Comparison of ENCODE assay signal across 11 cellular contexts in the genomic region with DNA sequence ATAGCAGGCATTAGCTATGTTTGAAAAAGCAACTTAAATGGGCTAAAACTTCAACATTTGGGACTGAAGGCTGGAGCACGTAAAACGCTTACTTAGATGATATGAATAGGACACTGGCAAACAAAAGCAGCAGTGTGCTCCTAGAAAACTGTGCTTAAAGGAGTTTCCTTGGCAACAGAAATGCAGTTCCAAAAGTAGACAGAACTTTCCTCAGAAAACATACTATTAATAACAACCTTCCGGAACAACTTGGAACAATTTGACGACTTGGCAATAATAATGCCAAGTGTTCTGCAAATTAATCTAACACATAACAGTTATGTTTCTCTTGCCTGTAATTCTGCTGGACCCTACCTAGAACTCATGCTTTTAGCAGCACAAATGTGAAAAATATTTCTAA.
DNase-seq lines count a peak whose midpoint lies in the region; ATAC-seq and TF ChIP-seq lines count a peak whose summit lies in the region.
"Had no signal": no experiment of that assay in that cellular context is flagged by ENCODE, and none has a peak within 500 bp of the region (broad histone marks: within the 10 kb centered on the region; RNA-seq: fewer than 3 reads in every experiment).

No MANE protein-coding gene starts in this region.

- H3K9me3 Mint-ChIP-seq in stimulated activated naive CD8-positive, alpha-beta T cell treated with anti-CD3 and anti-CD28 coated beads, Interleukin-15, amount 100 ng/mL, for 72 hours, result no peaks in the 10 kb centered on the region
- H3K9me3 Mint-ChIP-seq: activated naive CD8-positive, alpha-beta T cell treated with anti-CD3 and anti-CD28 coated beads, Interleukin-2, amount 10 ng/mL, durations not matched to agents 7 days and 5 days had no signal

- no peaks in the 10 kb centered on the region for H4K20me1 ChIP-seq in GM23248 (ENCODE audit: insufficient read depth)

- H3K79me2 ChIP-seq in GM23248 (ENCODE audit: insufficient read depth), result no peaks in the 10 kb centered on the region

- H3K27ac Mint-ChIP-seq in stimulated activated naive CD8-positive, alpha-beta T cell treated with anti-CD3 and anti-CD28 coated beads, Interleukin-15, amount 100 ng/mL, for 72 hours, result no peak overlapping the region
- H3K27ac Mint-ChIP-seq: activated naive CD8-positive, alpha-beta T cell treated with anti-CD3 and anti-CD28 coated beads, Interleukin-2, amount 10 ng/mL, durations not matched to agents 7 days and 5 days had no signal

- TF ChIP-seq CTCF in dorsolateral prefrontal cortex (IDR thresholded peaks at IDR 0.05 in 54 of 56, conservative IDR thresholded peaks at IDR 0.05 in 2 of 56; ENCODE audit: low read depth in 1 of 56, partially characterized antibody in 56 of 56), result peak in 1 of 56 donors; percentile 14
- no peak for TF ChIP-seq CTCF in right lobe of liver (IDR thresholded peaks at IDR 0.05)
- TF ChIP-seq CTCF in gastrocnemius medialis (IDR thresholded peaks at IDR 0.05 in 4 of 5, conservative IDR thresholded peaks at IDR 0.05 in 1 of 5), result no peak

- peak; percentile 42 to 70 (median 52) for ATAC-seq in right lobe of liver
- ATAC-seq in gastrocnemius medialis, result peak; percentile 16 to 26
- ATAC-seq in HG03342 (IDR thresholded peaks at IDR 0.05; ENCODE audit: unreplicated experiment), result no peak
- no peak for ATAC-seq in stimulated activated naive CD8-positive, alpha-beta T cell treated with anti-CD3 and anti-CD28 coated beads, Interleukin-15, amount 100 ng/mL, for 72 hours

- H3K4me3 ChIP-seq in GM23248 (0 out of 2 replicates have a peak overlapping the region, but pooled peaks have one; percentile 2), dorsolateral prefrontal cortex (peak overlapping the region in 24 of 59 donors; percentile 2 to 35 (median 10)), right lobe of liver (no peak overlapping the region), gastrocnemius medialis (peak overlapping the region in 1 of 4 donors; percentile 0)

- 0 out of 2 replicates have a peak overlapping the region, but pooled peaks have one; percentile 20 for H3K9ac ChIP-seq in GM23248

- H3K36me3 ChIP-seq in GM23248 (ENCODE audit: low read depth) (no peaks in the 10 kb centered on the region), right lobe of liver (no peaks in the 10 kb centered on the region), gastrocnemius medialis (no peaks in the 10 kb centered on the region)

- H3K27me3 ChIP-seq in GM23248 (replicated peaks; ENCODE audit: insufficient read depth) (no peaks in the 10 kb centered on the region), dorsolateral prefrontal cortex (no peaks in the 10 kb centered on the region), right lobe of liver (no peaks in the 10 kb centered on the region), gastrocnemius medialis (no peaks in the 10 kb centered on the region)

- WGBS in GM23248 (ENCODE audit: low coverage in 1 of 2, low lambda C conversion rate in 2 of 2, missing lambda C conversion rate in 2 of 2), 2 experiments, result 22 to 26% methylated on average over 4 of the region's 4 CpGs
- 65% methylated on average over 4 of the region's 4 CpGs for WGBS in right lobe of liver (ENCODE audit: insufficient coverage, low coverage, low lambda C conversion rate, missing lambda C conversion rate)

- DNase-seq in GM23248, result peak; percentile 50
- DNase-seq in dorsolateral prefrontal cortex, result no peak
- DNase-seq in right lobe of liver, result no peak
- no peak for DNase-seq in gastrocnemius medialis
- DNase-seq in NCI-H2171 (lab: John Stamatoyannopoulos, UW), result no peak
- no peak for DNase-seq in RPMI8226
- DNase-seq in stimulated activated naive CD8-positive, alpha-beta T cell treated with anti-CD3 and anti-CD28 coated beads, Interleukin-15, amount 100 ng/mL, for 72 hours, result no peak
- DNase-seq: activated naive CD8-positive, alpha-beta T cell treated with anti-CD3 and anti-CD28 coated beads, Interleukin-2, amount 10 ng/mL, durations not matched to agents 7 days and 5 days; NCI-H2171 treated with DMSO at 0.1 percent for 48 hours had no signal

- no peaks in the 10 kb centered on the region for H3K9me3 ChIP-seq in GM23248 (ENCODE audit: low read depth)
- no peaks in the 10 kb centered on the region for H3K9me3 ChIP-seq in right lobe of liver
- H3K9me3 ChIP-seq in gastrocnemius medialis, result no peaks in the 10 kb centered on the region

- H3K4me2 ChIP-seq in GM23248 (ENCODE audit: unreplicated experiment), result peak overlapping the region; percentile 16

- no peak overlapping the region for H3K4me3 Mint-ChIP-seq in stimulated activated naive CD8-positive, alpha-beta T cell treated with anti-CD3 and anti-CD28 coated beads, Interleukin-15, amount 100 ng/mL, for 72 hours
- H3K4me3 Mint-ChIP-seq: activated naive CD8-positive, alpha-beta T cell treated with anti-CD3 and anti-CD28 coated beads, Interleukin-2, amount 10 ng/mL, durations not matched to agents 7 days and 5 days had no signal

- no peak for TF ChIP-seq POLR2A in right lobe of liver (IDR thresholded peaks at IDR 0.05)
- no peak for TF ChIP-seq POLR2A in gastrocnemius medialis (IDR thresholded peaks at IDR 0.05)

- H3K4me1 ChIP-seq in GM23248 (ENCODE audit: insufficient read depth) (peaks cover 35% of the 10 kb centered on the region), right lobe of liver (no peaks in the 10 kb centered on the region), gastrocnemius medialis (peaks cover 38 to 41% of the 10 kb centered on the region in 2 donors)

- intact Hi-C loops in dorsolateral prefrontal cortex (cut with DNase I), result loop anchor here in 1 of 2 donors (5.0 to 10.0 kb wide), 2 partner anchors 48 to 111 kb away; no protein-coding TSS in a partner anchor
- intact Hi-C loops in right lobe of liver (cut with DNase I), result no loop called here
- intact Hi-C loops in gastrocnemius medialis (cut with DNase I; ENCODE audit: low total_unique reads), result no loop called here

- no peaks in the 10 kb centered on the region for H3K27me3 Mint-ChIP-seq in stimulated activated naive CD8-positive, alpha-beta T cell treated with anti-CD3 and anti-CD28 coated beads, Interleukin-15, amount 100 ng/mL, for 72 hours

- in situ Hi-C loops in GM23248 (cut with MboI), result loop anchor here (25.0 kb wide), 1 partner anchor 1084 kb away; no protein-coding TSS in a partner anchor
- in situ Hi-C loops in gastrocnemius medialis (cut with MboI; ENCODE audit: low sequenced_read_pairs in 4 of 4), result no loop called here

- peak overlapping the region; percentile 53 for H3K27ac ChIP-seq in GM23248
- peak overlapping the region; percentile 39 to 91 (median 83) for H3K27ac ChIP-seq in dorsolateral prefrontal cortex
- peak overlapping the region in 2 of 3 donors; percentile 40 to 51 for H3K27ac ChIP-seq in right lobe of liver
- peak overlapping the region; percentile 60 to 65 (median 63) for H3K27ac ChIP-seq in gastrocnemius medialis
- H3K27ac ChIP-seq: C4-2B had no signal

- H3K4me1 Mint-ChIP-seq in stimulated activated naive CD8-positive, alpha-beta T cell treated with anti-CD3 and anti-CD28 coated beads, Interleukin-15, amount 100 ng/mL, for 72 hours, result no peaks in the 10 kb centered on the region
- H3K4me1 Mint-ChIP-seq: activated naive CD8-positive, alpha-beta T cell treated with anti-CD3 and anti-CD28 coated beads, Interleukin-2, amount 10 ng/mL, durations not matched to agents 7 days and 5 days had no signal

- H2AFZ ChIP-seq in GM23248, result peak overlapping the region; percentile 73

- H3K9me2 ChIP-seq in GM23248 (ENCODE audit: insufficient read depth), result no peaks in the 10 kb centered on the region

- H3F3A ChIP-seq in GM23248 (ENCODE audit: insufficient read depth), result 0 out of 2 replicates have a peak, but pooled peaks cover 13% of the 10 kb centered on the region

Comparison
In these comparisons a context has a peak if more than half of its experiments do, and no peak if none do; other contexts are left out.
1. ATAC-seq: peak in right lobe of liver (4 of 4) and gastrocnemius medialis (2 of 2); none in HG03342 (single experiment) and stimulated activated naive CD8-positive, alpha-beta T cell treated with anti-CD3 and anti-CD28 coated beads, Interleukin-15, amount 100 ng/mL, for 72 hours (single experiment).
2. Peak in every context shown above with its lines, with median percentiles within 50 percentile points of each other: H3K27ac ChIP-seq.